In genomic region chr18:5451130-5451529, GRCh38 we compare ENCODE assay signal across 18 cellular contexts.
DNase-seq lines count a peak whose midpoint lies in the region; ATAC-seq, FAIRE-seq and TF ChIP-seq lines count a peak whose summit lies in the region.
"Had no signal": no experiment of that assay in that cellular context is flagged by ENCODE, and none has a peak within 500 bp of the region (broad histone marks: within the 10 kb centered on the region; RNA-seq: fewer than 3 reads in every experiment).

No MANE protein-coding gene starts in this region.

- no peaks in the 10 kb centered on the region for H4K20me1 ChIP-seq in GM23248 (ENCODE audit: insufficient read depth)

- H3K4me2 ChIP-seq in GM23248 (ENCODE audit: unreplicated experiment), result no peak overlapping the region
- H3K4me2 ChIP-seq: A549, GM23338 had no signal

- no peak overlapping the region for H2AFZ ChIP-seq in GM23248
- H2AFZ ChIP-seq: GM23338 had no signal

- no peaks in the 10 kb centered on the region for H3K4me1 ChIP-seq in GM23248 (ENCODE audit: insufficient read depth)
- H3K4me1 ChIP-seq in spleen, result peaks cover 0 to 12% (median 2%) of the 10 kb centered on the region in 6 donors
- H3K4me1 ChIP-seq: A549, BE2C had no signal

- H3K9me3 ChIP-seq in GM23248 (ENCODE audit: low read depth) (no peaks in the 10 kb centered on the region), spleen (no peaks in the 10 kb centered on the region)
- H3K9me3 ChIP-seq: A549, BE2C had no signal

- DNase-seq in DMS79 treated with DMSO at 0.1 percent for 48 hours (lab: John Stamatoyannopoulos, UW) (peak; percentile 34), GM23248 (peak; percentile 3), RCC 7860 (ENCODE audit: low spot score) (peak; percentile 7), kidney tubule cell (ENCODE audit: low spot score) (peak; percentile 77), spleen (no peak)
- DNase-seq: BE2C; CD4-positive, alpha-beta memory T cell; DMS153; EL; H9 had no signal

- H3K27me3 ChIP-seq in GM23248 (replicated peaks; ENCODE audit: insufficient read depth), result no peaks in the 10 kb centered on the region
- no peaks in the 10 kb centered on the region for H3K27me3 ChIP-seq in spleen (replicated peaks in 1 of 7)
- H3K27me3 ChIP-seq: BE2C had no signal

- no peaks in the 10 kb centered on the region for H3K36me3 ChIP-seq in GM23248 (ENCODE audit: low read depth)
- H3K36me3 ChIP-seq in spleen, result no peaks in the 10 kb centered on the region
- H3K36me3 ChIP-seq: BE2C had no signal

- no peak for TF ChIP-seq POLR2A in spleen (IDR thresholded peaks at IDR 0.05)

- no peaks in the 10 kb centered on the region for H3K9me2 ChIP-seq in GM23248 (ENCODE audit: insufficient read depth)

- H3K4me3 ChIP-seq in GM23248 (no peak overlapping the region), spleen (no peak overlapping the region)
- H3K4me3 ChIP-seq: A549, GM23338 had no signal

- no peak for TF ChIP-seq CTCF in spleen (IDR thresholded peaks at IDR 0.05 in 8 of 11, conservative IDR thresholded peaks at IDR 0.05 in 3 of 11)

- no peak for ATAC-seq in HG03432 (IDR thresholded peaks at IDR 0.05; ENCODE audit: unreplicated experiment)
- ATAC-seq: A549, GM23338, HepG2 had no signal

- H3F3A ChIP-seq in GM23248 (ENCODE audit: insufficient read depth), result no peaks in the 10 kb centered on the region

- FAIRE-seq in RCC 7860 (lab: Jason Lieb, UNC), result no peak
- FAIRE-seq: A549, G401.6, GM12891, HepG2, HTR-8/SVneo had no signal

- no peaks in the 10 kb centered on the region for H3K79me2 ChIP-seq in GM23248 (ENCODE audit: insufficient read depth)

- no peak overlapping the region for H3K9ac ChIP-seq in GM23248

- in situ Hi-C loops in GM23248 (cut with MboI), result no loop called here

- H3K27ac ChIP-seq in GM23248 (no peak overlapping the region), spleen (no peak overlapping the region)
- H3K27ac ChIP-seq: A549, C4-2B had no signal

- intact Hi-C loops in spleen (cut with DNase I; ENCODE audit: low total_unique reads), result no loop called here
